8 cellular contexts compared by ENCODE assay signal in genomic region chr12:25518512-25518911, GRCh38. TPM values are rescaled to one million over a fixed set of nuclear protein-coding genes. Genes with fewer than 3 reads are reported as not detected.
DNase-seq lines count a peak whose midpoint lies in the region; ATAC-seq and TF ChIP-seq lines count a peak whose summit lies in the region.
"Had no signal": no experiment of that assay in that cellular context is flagged by ENCODE, and none has a peak within 500 bp of the region (broad histone marks: within the 10 kb centered on the region; RNA-seq: fewer than 3 reads in every experiment).

No MANE protein-coding gene starts in this region.

- H3K36me3 Mint-ChIP-seq in natural killer cell treated with Interleukin-12 subunit alpha and Interleukin-12 subunit beta and Interleukin-15 and Interleukin-18, amount 100 ng/mL, for 72 hours, result no peaks in the 10 kb centered on the region
- H3K36me3 Mint-ChIP-seq: naive B cell had no signal

- H3K4me3 Mint-ChIP-seq in natural killer cell treated with Interleukin-12 subunit alpha and Interleukin-12 subunit beta and Interleukin-15 and Interleukin-18, amount 100 ng/mL, for 72 hours, result peak overlapping the region; percentile 58
- H3K4me3 Mint-ChIP-seq: naive B cell had no signal

- H3K27ac Mint-ChIP-seq in natural killer cell treated with Interleukin-12 subunit alpha and Interleukin-12 subunit beta and Interleukin-15 and Interleukin-18, amount 100 ng/mL, for 72 hours, result peak overlapping the region; percentile 46 to 94

- no peak overlapping the region for H3K27ac ChIP-seq in RWPE1

- CTCF ChIA-PET in RWPE1 (lab: Yijun Ruan, JAX), result no interaction called here

- peaks cover 3% of the 10 kb centered on the region for H3K9me3 Mint-ChIP-seq in natural killer cell treated with Interleukin-12 subunit alpha and Interleukin-12 subunit beta and Interleukin-15 and Interleukin-18, amount 100 ng/mL, for 72 hours

- no peak for TF ChIP-seq CTCF in RWPE1 (conservative IDR thresholded peaks at IDR 0.05; ENCODE audit: low read depth)

- POLR2A ChIA-PET in RWPE1 (lab: Yijun Ruan, JAX; ENCODE audit: low non-redundant PET), result no interaction called here

- intact Hi-C loops in Right ventricle myocardium inferior (cut with DNase I), result no loop called here

- ATAC-seq in GM19043 (IDR thresholded peaks at IDR 0.05; ENCODE audit: low read depth, unreplicated experiment), result peak; percentile 94
- peak; percentile 94 for ATAC-seq in HG02678 (IDR thresholded peaks at IDR 0.05; ENCODE audit: unreplicated experiment)
- ATAC-seq in natural killer cell treated with Interleukin-12 subunit alpha and Interleukin-12 subunit beta and Interleukin-15 and Interleukin-18, amount 100 ng/mL, for 72 hours, result peak; percentile 98
- ATAC-seq in Right ventricle myocardium inferior, result no peak
- no peak for ATAC-seq in esophagus mucosa

- H3K27me3 Mint-ChIP-seq in natural killer cell treated with Interleukin-12 subunit alpha and Interleukin-12 subunit beta and Interleukin-15 and Interleukin-18, amount 100 ng/mL, for 72 hours, result peaks cover 6 to 10% of the 10 kb centered on the region in 2 donors

- H3K4me1 Mint-ChIP-seq in natural killer cell treated with Interleukin-12 subunit alpha and Interleukin-12 subunit beta and Interleukin-15 and Interleukin-18, amount 100 ng/mL, for 72 hours (ENCODE audit: low read depth in 2 of 2), result peaks cover 13 to 20% of the 10 kb centered on the region in 2 donors
- H3K4me1 Mint-ChIP-seq: naive B cell had no signal

- DNase-seq in RWPE1 (ENCODE audit: low spot score) (peak; percentile 10), SW 1271 (lab: John Stamatoyannopoulos, UW) (no peak), Right ventricle myocardium inferior (ENCODE audit: missing footprints) (no peak)
- peak; percentile 76 for DNase-seq in natural killer cell treated with Interleukin-12 subunit alpha and Interleukin-12 subunit beta and Interleukin-15 and Interleukin-18, amount 100 ng/mL, for 72 hours (ENCODE audit: low spot score)
- DNase-seq: naive B cell had no signal

RNA-seq across cellular contexts. Expression of gene LMNTD1, which starts 34.6 kb away (rescaled TPM):
- not detected for total RNA-seq in natural killer cell treated with Interleukin-12 subunit alpha and Interleukin-12 subunit beta and Interleukin-15 and Interleukin-18, amount 100 ng/mL, for 72 hours
- total RNA-seq in Right ventricle myocardium inferior, result not detected
- total RNA-seq in esophagus mucosa, result 0.32 TPM

Comparison
In these comparisons a context has a peak if more than half of its experiments do, and no peak if none do; other contexts are left out.
1. ATAC-seq: peak in GM19043 (single experiment), HG02678 (single experiment) and natural killer cell treated with Interleukin-12 subunit alpha and Interleukin-12 subunit beta and Interleukin-15 and Interleukin-18, amount 100 ng/mL, for 72 hours (2 of 2); none in Right ventricle myocardium inferior (single experiment) and esophagus mucosa (single experiment).
2. DNase-seq: peak in RWPE1 (single experiment) and natural killer cell treated with Interleukin-12 subunit alpha and Interleukin-12 subunit beta and Interleukin-15 and Interleukin-18, amount 100 ng/mL, for 72 hours (single experiment); none in SW 1271 (0 of 2) and Right ventricle myocardium inferior (single experiment).